ENCODE assay signal across 30 cellular contexts in the genomic region with DNA sequence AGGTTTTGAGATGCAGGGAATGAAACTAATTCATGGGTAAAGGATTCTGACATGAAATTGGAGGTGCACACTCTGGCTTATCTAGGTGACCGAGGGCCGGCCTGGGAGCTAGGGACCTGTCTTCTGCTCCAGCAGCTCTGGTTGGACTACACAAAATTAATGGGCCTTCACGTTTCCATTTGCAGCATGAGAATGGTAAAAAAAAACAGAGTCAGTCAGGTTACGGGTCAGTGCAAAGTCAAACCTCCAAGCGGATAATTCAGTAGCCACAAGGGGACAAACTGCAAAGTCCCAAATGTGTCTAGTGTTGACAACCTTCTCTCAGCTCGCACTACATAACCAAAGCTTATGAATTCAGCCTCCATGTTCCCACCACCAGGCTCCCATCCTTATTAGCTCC.
"Had no signal": no experiment of that assay in that cellular context is flagged by ENCODE, and none has a peak within 500 bp of the region (broad histone marks: within the 10 kb centered on the region; RNA-seq: fewer than 3 reads in every experiment).

No MANE protein-coding gene starts in this region.

- FAIRE-seq: endometrium, endothelial cell of umbilical vein had no signal

- H3K4me1 Mint-ChIP-seq: activated B cell treated with CpG ODN at 0.5 μM for 24 hours; activated naive CD4-positive, alpha-beta T cell treated with anti-CD3 and anti-CD28 coated beads, Interleukin-2, amount 50 U/mL, for 24 hours; activated naive CD8-positive, alpha-beta T cell treated with anti-CD3 and anti-CD28 coated beads for 36 hours; activated naive CD8-positive, alpha-beta T cell treated with anti-CD3 and anti-CD28 coated beads, Interleukin-2, amount 50 U/mL, for 24 hours; activated T-helper 17 cell treated with anti-CD3 and anti-CD28 coated beads, Interleukin-2, amount 50 U/mL, for 72 hours; T-helper 17 cell had no signal

- H3K4me3 ChIP-seq: ascending aorta, colonic mucosa, esophagus squamous epithelium, gastroesophageal sphincter had no signal

- H3K27me3 Mint-ChIP-seq: activated B cell treated with CpG ODN at 0.5 μM for 24 hours; activated CD8-positive, alpha-beta T cell treated with anti-CD3 and anti-CD28 coated beads for 36 hours; activated naive CD4-positive, alpha-beta T cell treated with anti-CD3 and anti-CD28 coated beads, Interleukin-2, amount 50 U/mL, for 24 hours; activated naive CD8-positive, alpha-beta T cell treated with anti-CD3 and anti-CD28 coated beads for 36 hours; activated naive CD8-positive, alpha-beta T cell treated with anti-CD3 and anti-CD28 coated beads, Interleukin-2, amount 50 U/mL, for 24 hours; activated T-helper 17 cell treated with anti-CD3 and anti-CD28 coated beads, Interleukin-2, amount 50 U/mL, for 72 hours; T-helper 17 cell had no signal

- H3K36me3 Mint-ChIP-seq: activated naive CD4-positive, alpha-beta T cell treated with anti-CD3 and anti-CD28 coated beads, Interleukin-2, amount 50 U/mL, for 24 hours; activated naive CD8-positive, alpha-beta T cell treated with anti-CD3 and anti-CD28 coated beads for 36 hours had no signal

- H3K36me3 ChIP-seq: ascending aorta, brain microvascular endothelial cell, colonic mucosa, esophagus squamous epithelium, gastroesophageal sphincter, WERI-Rb-1 had no signal

- DNase-seq: activated B cell treated with CpG ODN at 0.5 μM for 24 hours; activated CD4-positive, alpha-beta T cell treated with anti-CD3 and anti-CD28 coated beads for 48 hours; activated CD4-positive, alpha-beta T cell treated with anti-CD3 and anti-CD28 coated beads, Interleukin-2, amount 50 U/mL, for 1 hour; activated CD4-positive, alpha-beta T cell treated with anti-CD3 and anti-CD28 coated beads, Interleukin-2, amount 50 U/mL, for 48 hours; activated CD8-positive, alpha-beta memory T cell treated with anti-CD3 and anti-CD28 coated beads for 24 hours; activated CD8-positive, alpha-beta T cell treated with anti-CD3 and anti-CD28 coated beads for 36 hours; activated effector memory CD4-positive, alpha-beta T cell treated with Interleukin-2 at 50 U/mL for 16 hours; activated gamma-delta T cell treated with Interleukin-2 at 50 U/mL for 16 hours; activated naive CD4-positive, alpha-beta T cell treated with anti-CD3 and anti-CD28 coated beads for 36 hours; activated naive CD8-positive, alpha-beta T cell treated with anti-CD3 and anti-CD28 coated beads for 36 hours; activated naive CD8-positive, alpha-beta T cell treated with anti-CD3 and anti-CD28 coated beads, Interleukin-2, amount 50 U/mL, for 24 hours; activated T-cell treated with anti-CD3 and anti-CD28 coated beads, Interleukin-2, amount 50 U/mL, for 4 hours; brain microvascular endothelial cell; caudate nucleus; colonic mucosa; effector CD8-positive, alpha-beta T cell; esophagus squamous epithelium; foreskin melanocyte; T-helper 1 cell; T-helper 17 cell; T1000; WERI-Rb-1 had no signal

- H3K27ac ChIP-seq: ascending aorta, brain microvascular endothelial cell, colonic mucosa, epithelial cell of prostate, esophagus squamous epithelium, gastroesophageal sphincter, WERI-Rb-1 had no signal

- H3K9me3 Mint-ChIP-seq: activated B cell treated with CpG ODN at 0.5 μM for 24 hours had no signal

- H3K4me1 ChIP-seq: ascending aorta, colonic mucosa, esophagus squamous epithelium, gastroesophageal sphincter had no signal

- H3K27ac Mint-ChIP-seq: activated B cell treated with CpG ODN at 0.5 μM for 24 hours; activated CD8-positive, alpha-beta T cell treated with anti-CD3 and anti-CD28 coated beads for 36 hours; activated naive CD4-positive, alpha-beta T cell treated with anti-CD3 and anti-CD28 coated beads for 36 hours; activated naive CD4-positive, alpha-beta T cell treated with anti-CD3 and anti-CD28 coated beads, Interleukin-2, amount 50 U/mL, for 24 hours; activated naive CD8-positive, alpha-beta T cell treated with anti-CD3 and anti-CD28 coated beads for 36 hours; activated naive CD8-positive, alpha-beta T cell treated with anti-CD3 and anti-CD28 coated beads, Interleukin-2, amount 50 U/mL, for 24 hours; activated T-helper 17 cell treated with anti-CD3 and anti-CD28 coated beads, Interleukin-2, amount 50 U/mL, for 72 hours; T-helper 17 cell; T-helper 2 cell treated with Interferon-gamma antibody and Interleukin-4, amounts not matched to agents 5 μg/mL and 100 μg/mL, for 36 hours had no signal

- H3K4me3 Mint-ChIP-seq: activated B cell treated with CpG ODN at 0.5 μM for 24 hours; activated CD8-positive, alpha-beta T cell treated with anti-CD3 and anti-CD28 coated beads for 36 hours; activated naive CD4-positive, alpha-beta T cell treated with anti-CD3 and anti-CD28 coated beads for 36 hours; activated naive CD4-positive, alpha-beta T cell treated with anti-CD3 and anti-CD28 coated beads, Interleukin-2, amount 50 U/mL, for 24 hours; activated naive CD8-positive, alpha-beta T cell treated with anti-CD3 and anti-CD28 coated beads for 36 hours; activated naive CD8-positive, alpha-beta T cell treated with anti-CD3 and anti-CD28 coated beads, Interleukin-2, amount 50 U/mL, for 24 hours; activated T-cell treated with anti-CD3 and anti-CD28 coated beads, Interleukin-2, amount 50 U/mL, for 4 hours; activated T-helper 17 cell treated with anti-CD3 and anti-CD28 coated beads, Interleukin-2, amount 50 U/mL, for 72 hours; T-helper 17 cell; T-helper 2 cell treated with Interferon-gamma antibody and Interleukin-4, amounts not matched to agents 5 μg/mL and 100 μg/mL, for 36 hours had no signal

- H3K27me3 ChIP-seq: ascending aorta, brain microvascular endothelial cell, colonic mucosa, esophagus squamous epithelium, gastroesophageal sphincter had no signal

- H3K9me3 ChIP-seq: ascending aorta, colonic mucosa, esophagus squamous epithelium, gastroesophageal sphincter had no signal
